ENCODE assay signal across 1 cellular context in the genomic region with DNA sequence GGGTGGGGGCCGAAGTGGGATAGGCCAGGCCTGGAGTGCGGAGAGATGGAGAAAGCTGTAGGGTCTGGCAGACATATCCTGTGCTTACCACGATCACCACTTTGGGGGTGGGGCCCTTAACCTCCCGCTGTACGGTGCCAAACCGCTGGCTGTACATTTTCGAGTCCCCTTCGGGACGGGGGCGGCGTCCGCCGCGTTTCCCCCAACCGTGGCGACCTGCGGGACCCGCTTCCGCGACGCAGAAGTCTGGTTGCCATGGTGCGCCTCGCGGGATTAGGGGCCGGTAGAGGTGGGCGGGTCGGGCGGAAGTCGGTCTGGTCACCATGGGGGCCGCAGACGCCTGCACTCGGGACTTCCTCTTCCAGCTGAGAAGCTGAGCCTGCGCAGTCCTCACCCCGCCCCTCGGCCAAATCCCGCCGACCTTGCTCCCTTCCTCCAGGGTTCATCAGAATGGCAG.
TF ChIP-seq lines count a peak whose summit lies in the region.

A gene with protein sequence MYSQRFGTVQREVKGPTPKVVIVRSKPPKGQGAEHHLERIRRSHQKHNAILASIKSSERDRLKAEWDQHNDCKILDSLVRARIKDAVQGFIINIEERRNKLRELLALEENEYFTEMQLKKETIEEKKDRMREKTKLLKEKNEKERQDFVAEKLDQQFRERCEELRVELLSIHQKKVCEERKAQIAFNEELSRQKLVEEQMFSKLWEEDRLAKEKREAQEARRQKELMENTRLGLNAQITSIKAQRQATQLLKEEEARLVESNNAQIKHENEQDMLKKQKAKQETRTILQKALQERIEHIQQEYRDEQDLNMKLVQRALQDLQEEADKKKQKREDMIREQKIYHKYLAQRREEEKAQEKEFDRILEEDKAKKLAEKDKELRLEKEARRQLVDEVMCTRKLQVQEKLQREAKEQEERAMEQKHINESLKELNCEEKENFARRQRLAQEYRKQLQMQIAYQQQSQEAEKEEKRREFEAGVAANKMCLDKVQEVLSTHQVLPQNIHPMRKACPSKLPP (minus strand): TSS at position 248 of the 457 bp plus-strand sequence. CDS start 91 bp downstream, at position 157.

TF ChIP-seq in SK-N-SH, 30 proteins besides CTCF, POLR2A, EP300 and RAD21 (continued from another document):
- TF ChIP-seq ELF1 (IDR thresholded peaks at IDR 0.05) (peak; percentile 87), GABPA (IDR thresholded peaks at IDR 0.05; ENCODE audit: low read depth) (peak; percentile 85), RCOR1 (IDR thresholded peaks at IDR 0.05; ENCODE audit: low read length) (0 out of 2 replicates have a peak, but pooled peaks have one; percentile 9), GATA2 (CRISPR knock-in tag; IDR thresholded peaks at IDR 0.05) (no peak)
- TF ChIP-seq, protein P1, sequence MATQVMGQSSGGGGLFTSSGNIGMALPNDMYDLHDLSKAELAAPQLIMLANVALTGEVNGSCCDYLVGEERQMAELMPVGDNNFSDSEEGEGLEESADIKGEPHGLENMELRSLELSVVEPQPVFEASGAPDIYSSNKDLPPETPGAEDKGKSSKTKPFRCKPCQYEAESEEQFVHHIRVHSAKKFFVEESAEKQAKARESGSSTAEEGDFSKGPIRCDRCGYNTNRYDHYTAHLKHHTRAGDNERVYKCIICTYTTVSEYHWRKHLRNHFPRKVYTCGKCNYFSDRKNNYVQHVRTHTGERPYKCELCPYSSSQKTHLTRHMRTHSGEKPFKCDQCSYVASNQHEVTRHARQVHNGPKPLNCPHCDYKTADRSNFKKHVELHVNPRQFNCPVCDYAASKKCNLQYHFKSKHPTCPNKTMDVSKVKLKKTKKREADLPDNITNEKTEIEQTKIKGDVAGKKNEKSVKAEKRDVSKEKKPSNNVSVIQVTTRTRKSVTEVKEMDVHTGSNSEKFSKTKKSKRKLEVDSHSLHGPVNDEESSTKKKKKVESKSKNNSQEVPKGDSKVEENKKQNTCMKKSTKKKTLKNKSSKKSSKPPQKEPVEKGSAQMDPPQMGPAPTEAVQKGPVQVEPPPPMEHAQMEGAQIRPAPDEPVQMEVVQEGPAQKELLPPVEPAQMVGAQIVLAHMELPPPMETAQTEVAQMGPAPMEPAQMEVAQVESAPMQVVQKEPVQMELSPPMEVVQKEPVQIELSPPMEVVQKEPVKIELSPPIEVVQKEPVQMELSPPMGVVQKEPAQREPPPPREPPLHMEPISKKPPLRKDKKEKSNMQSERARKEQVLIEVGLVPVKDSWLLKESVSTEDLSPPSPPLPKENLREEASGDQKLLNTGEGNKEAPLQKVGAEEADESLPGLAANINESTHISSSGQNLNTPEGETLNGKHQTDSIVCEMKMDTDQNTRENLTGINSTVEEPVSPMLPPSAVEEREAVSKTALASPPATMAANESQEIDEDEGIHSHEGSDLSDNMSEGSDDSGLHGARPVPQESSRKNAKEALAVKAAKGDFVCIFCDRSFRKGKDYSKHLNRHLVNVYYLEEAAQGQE (IDR thresholded peaks at IDR 0.05; ENCODE audit: low read depth, low read length): no peak
- TF ChIP-seq, protein P2, sequence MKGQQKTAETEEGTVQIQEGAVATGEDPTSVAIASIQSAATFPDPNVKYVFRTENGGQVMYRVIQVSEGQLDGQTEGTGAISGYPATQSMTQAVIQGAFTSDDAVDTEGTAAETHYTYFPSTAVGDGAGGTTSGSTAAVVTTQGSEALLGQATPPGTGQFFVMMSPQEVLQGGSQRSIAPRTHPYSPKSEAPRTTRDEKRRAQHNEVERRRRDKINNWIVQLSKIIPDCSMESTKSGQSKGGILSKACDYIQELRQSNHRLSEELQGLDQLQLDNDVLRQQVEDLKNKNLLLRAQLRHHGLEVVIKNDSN (IDR thresholded peaks at IDR 0.05; ENCODE audit: borderline replicate concordance, low read depth): no peak
- TF ChIP-seq, protein P3, sequence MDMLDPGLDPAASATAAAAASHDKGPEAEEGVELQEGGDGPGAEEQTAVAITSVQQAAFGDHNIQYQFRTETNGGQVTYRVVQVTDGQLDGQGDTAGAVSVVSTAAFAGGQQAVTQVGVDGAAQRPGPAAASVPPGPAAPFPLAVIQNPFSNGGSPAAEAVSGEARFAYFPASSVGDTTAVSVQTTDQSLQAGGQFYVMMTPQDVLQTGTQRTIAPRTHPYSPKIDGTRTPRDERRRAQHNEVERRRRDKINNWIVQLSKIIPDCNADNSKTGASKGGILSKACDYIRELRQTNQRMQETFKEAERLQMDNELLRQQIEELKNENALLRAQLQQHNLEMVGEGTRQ (IDR thresholded peaks at IDR 0.05; ENCODE audit: borderline replicate concordance, low read depth, low read length): no peak
- TF ChIP-seq, protein P4, sequence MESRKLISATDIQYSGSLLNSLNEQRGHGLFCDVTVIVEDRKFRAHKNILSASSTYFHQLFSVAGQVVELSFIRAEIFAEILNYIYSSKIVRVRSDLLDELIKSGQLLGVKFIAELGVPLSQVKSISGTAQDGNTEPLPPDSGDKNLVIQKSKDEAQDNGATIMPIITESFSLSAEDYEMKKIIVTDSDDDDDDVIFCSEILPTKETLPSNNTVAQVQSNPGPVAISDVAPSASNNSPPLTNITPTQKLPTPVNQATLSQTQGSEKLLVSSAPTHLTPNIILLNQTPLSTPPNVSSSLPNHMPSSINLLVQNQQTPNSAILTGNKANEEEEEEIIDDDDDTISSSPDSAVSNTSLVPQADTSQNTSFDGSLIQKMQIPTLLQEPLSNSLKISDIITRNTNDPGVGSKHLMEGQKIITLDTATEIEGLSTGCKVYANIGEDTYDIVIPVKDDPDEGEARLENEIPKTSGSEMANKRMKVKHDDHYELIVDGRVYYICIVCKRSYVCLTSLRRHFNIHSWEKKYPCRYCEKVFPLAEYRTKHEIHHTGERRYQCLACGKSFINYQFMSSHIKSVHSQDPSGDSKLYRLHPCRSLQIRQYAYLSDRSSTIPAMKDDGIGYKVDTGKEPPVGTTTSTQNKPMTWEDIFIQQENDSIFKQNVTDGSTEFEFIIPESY (IDR thresholded peaks at IDR 0.05; ENCODE audit: borderline replicate concordance, low read depth): peak; percentile 95
